In genomic region chr7:137753067-137753466, GRCh38 we compare ENCODE assay signal across 24 cellular contexts.
DNase-seq lines count a peak whose midpoint lies in the region; ATAC-seq and TF ChIP-seq lines count a peak whose summit lies in the region.
"Had no signal": no experiment of that assay in that cellular context is flagged by ENCODE, and none has a peak within 500 bp of the region (broad histone marks: within the 10 kb centered on the region; RNA-seq: fewer than 3 reads in every experiment).

No MANE protein-coding gene starts in this region.

- no peaks in the 10 kb centered on the region for H3K23me2 ChIP-seq in H9 (ENCODE audit: insufficient read length, low read depth, low read length, poor library complexity, severe bottlenecking)

- H3K27ac ChIP-seq in H9 (ENCODE audit: insufficient read length, low read depth, low read length) (no peak overlapping the region), neural progenitor cell (no peak overlapping the region)
- H3K27ac ChIP-seq: heart left ventricle, right atrium auricular region, transverse colon had no signal

- H3K4ac ChIP-seq in H9 (ENCODE audit: low read depth, low read length) = no peak overlapping the region

- H2AFZ ChIP-seq in H9 (ENCODE audit: low read length) (no peak overlapping the region), neural progenitor cell (replicated peaks) (no peak overlapping the region)

- H3K4me2 ChIP-seq in H9 (ENCODE audit: insufficient read depth, insufficient read length, low read length) (no peak overlapping the region), neural progenitor cell (no peak overlapping the region)

- H3K27ac Mint-ChIP-seq in H9 = peak overlapping the region in 2 of 3 experiments; percentile 58 to 71; a peak in 3 of 7 replicates
- peak overlapping the region; percentile 55 for H3K27ac Mint-ChIP-seq in neural progenitor cell
- H3K27ac Mint-ChIP-seq: activated CD8-positive, alpha-beta T cell treated with anti-CD3 and anti-CD28 coated beads for 36 hours; activated naive CD4-positive, alpha-beta T cell treated with anti-CD3 and anti-CD28 coated beads, Interleukin-2, amount 50 U/mL, for 24 hours; activated T-helper 17 cell treated with anti-CD3 and anti-CD28 coated beads, Interleukin-2, amount 50 U/mL, for 72 hours had no signal

- H3K9ac ChIP-seq in H9 (ENCODE audit: extremely low read depth, insufficient read length, low read length) = no peak overlapping the region
- no peak overlapping the region for H3K9ac ChIP-seq in neural progenitor cell

- no peak overlapping the region for H3K23ac ChIP-seq in H9 (ENCODE audit: insufficient read length, low read depth, low read length)

- no peak overlapping the region for H4K5ac ChIP-seq in H9 (ENCODE audit: insufficient read length, low read depth, low read length)

- no CpG with 5 or more reads among the region's 4 CpGs for WGBS in H9 (ENCODE audit: extremely low coverage, insufficient read length, low lambda C conversion rate)

- no peak overlapping the region for H3K56ac ChIP-seq in H9 (ENCODE audit: insufficient read length, low read depth, low read length)

- H3K4me1 Mint-ChIP-seq in H9 = peaks cover 53 to 67% of the 10 kb centered on the region in 2 experiments
- H3K4me1 Mint-ChIP-seq in neural progenitor cell = peaks cover 50% of the 10 kb centered on the region
- H3K4me1 Mint-ChIP-seq: activated naive CD4-positive, alpha-beta T cell treated with anti-CD3 and anti-CD28 coated beads, Interleukin-2, amount 50 U/mL, for 24 hours; activated T-helper 17 cell treated with anti-CD3 and anti-CD28 coated beads, Interleukin-2, amount 50 U/mL, for 72 hours had no signal

- H2BK15ac ChIP-seq in H9 (ENCODE audit: low read depth, low read length) = no peak overlapping the region

- H4K20me1 ChIP-seq in H9 (ENCODE audit: control insufficient read depth, insufficient read depth, insufficient read length) (no peaks in the 10 kb centered on the region), neural progenitor cell (ENCODE audit: low read depth) (no peaks in the 10 kb centered on the region)

- DNase-seq in COR-L47 (lab: John Stamatoyannopoulos, UW) = peak; percentile 66
- DNase-seq in H9 = no peak
- peak; percentile 70 for DNase-seq in NCI-H82 (lab: John Stamatoyannopoulos, UW)
- peak; percentile 13 for DNase-seq in neural progenitor cell (ENCODE audit: low spot score)
- no peak for DNase-seq in CD1c-positive myeloid dendritic cell (ENCODE audit: extremely low spot score)
- DNase-seq: activated CD8-positive, alpha-beta T cell treated with anti-CD3 and anti-CD28 coated beads for 36 hours; amygdala; EL; foreskin fibroblast; GOT3; heart left ventricle; NCI-H2171; NCI-H774; stimulated activated CD4-positive, alpha-beta T cell treated with anti-CD3 and anti-CD28 coated beads, Interleukin-2, amount 100 ng/mL, for 48 hours; T-helper 2 cell; transverse colon had no signal

- no peak overlapping the region for H2BK120ac ChIP-seq in H9 (ENCODE audit: low read depth, low read length, poor library complexity, severe bottlenecking)

- H2BK20ac ChIP-seq in H9 (ENCODE audit: low read depth, low read length, poor library complexity, severe bottlenecking) = no peak overlapping the region

- H4K91ac ChIP-seq in H9 (ENCODE audit: insufficient read length, low read depth, low read length) = no peak overlapping the region

- H2BK12ac ChIP-seq in H9 (ENCODE audit: insufficient read length, low read depth, low read length) = no peak overlapping the region

- no peaks in the 10 kb centered on the region for H3K79me1 ChIP-seq in H9 (ENCODE audit: insufficient read depth, low read depth, low read length, poor library complexity, severe bottlenecking)

- no peak overlapping the region for H2BK5ac ChIP-seq in H9 (ENCODE audit: insufficient read length, low read length)

- no peak overlapping the region for H2AK5ac ChIP-seq in H9 (ENCODE audit: insufficient read length, low read length)

- H3K4me3 Mint-ChIP-seq in H9 (no peak overlapping the region), neural progenitor cell (peak overlapping the region; percentile 67)
- H3K4me3 Mint-ChIP-seq: activated CD8-positive, alpha-beta T cell treated with anti-CD3 and anti-CD28 coated beads for 36 hours; activated naive CD4-positive, alpha-beta T cell treated with anti-CD3 and anti-CD28 coated beads, Interleukin-2, amount 50 U/mL, for 24 hours; activated T-helper 17 cell treated with anti-CD3 and anti-CD28 coated beads, Interleukin-2, amount 50 U/mL, for 72 hours had no signal

- H3K36me3 ChIP-seq in neural progenitor cell = no peaks in the 10 kb centered on the region
- H3K36me3 ChIP-seq: heart left ventricle, right atrium auricular region, transverse colon had no signal

- H3K9me3 ChIP-seq in H9 (ENCODE audit: control insufficient read depth, low read depth, low read length) = no peaks in the 10 kb centered on the region
- no peaks in the 10 kb centered on the region for H3K9me3 ChIP-seq in neural progenitor cell (ENCODE audit: low read depth)
- H3K9me3 ChIP-seq: heart left ventricle, right atrium auricular region, transverse colon had no signal

- H3K18ac ChIP-seq in H9 (ENCODE audit: insufficient read length, low read depth, low read length) = no peak overlapping the region

- no peak overlapping the region for H3T11ph ChIP-seq in H9 (ENCODE audit: low read length)

- H3K14ac ChIP-seq in H9 (ENCODE audit: insufficient read depth, low read length) = no peak overlapping the region

- peaks cover 0 to 3% (median 0%) of the 10 kb centered on the region in 3 experiments; a peak in 3 of 7 replicates for H3K36me3 Mint-ChIP-seq in H9 (ENCODE audit: insufficient read depth in 1 of 3, low read depth in 3 of 3)
- no peaks in the 10 kb centered on the region for H3K36me3 Mint-ChIP-seq in neural progenitor cell
- H3K36me3 Mint-ChIP-seq: activated naive CD4-positive, alpha-beta T cell treated with anti-CD3 and anti-CD28 coated beads, Interleukin-2, amount 50 U/mL, for 24 hours; CD14-positive monocyte had no signal

- H3F3A ChIP-seq in neural progenitor cell (ENCODE audit: low read depth) = peaks cover 8% of the 10 kb centered on the region

- H3K27me3 Mint-ChIP-seq in H9 (ENCODE audit: low read depth) (no peaks in the 10 kb centered on the region; the same call in 1 of the 2 replicates), neural progenitor cell (ENCODE audit: insufficient read depth, low read depth) (peaks cover 6% of the 10 kb centered on the region)

- no peaks in the 10 kb centered on the region for H3K9me3 Mint-ChIP-seq in H9
- H3K9me3 Mint-ChIP-seq in neural progenitor cell = peaks cover 3% of the 10 kb centered on the region
- H3K9me3 Mint-ChIP-seq: activated CD8-positive, alpha-beta T cell treated with anti-CD3 and anti-CD28 coated beads for 36 hours; activated naive CD4-positive, alpha-beta T cell treated with anti-CD3 and anti-CD28 coated beads, Interleukin-2, amount 50 U/mL, for 24 hours; activated T-helper 17 cell treated with anti-CD3 and anti-CD28 coated beads, Interleukin-2, amount 50 U/mL, for 72 hours had no signal

- no peaks in the 10 kb centered on the region for H3K27me3 ChIP-seq in H9 (ENCODE audit: insufficient read depth, low read length)
- no peaks in the 10 kb centered on the region for H3K27me3 ChIP-seq in neural progenitor cell
- H3K27me3 ChIP-seq: heart left ventricle, right atrium auricular region, transverse colon had no signal

- no peak overlapping the region for H4K8ac ChIP-seq in H9 (replicated peaks; ENCODE audit: insufficient read length, low read depth, low read length)

- H3K79me2 ChIP-seq in H9 (ENCODE audit: insufficient read depth, low read length) (no peaks in the 10 kb centered on the region), neural progenitor cell (ENCODE audit: low read depth) (no peaks in the 10 kb centered on the region)

- H3K4me3 ChIP-seq in neural progenitor cell = no peak overlapping the region
- H3K4me3 ChIP-seq: heart left ventricle, right atrium auricular region, transverse colon had no signal

- TF ChIP-seq CTCF in H9 (conservative IDR thresholded peaks at IDR 0.05) = no peak
- no peak for TF ChIP-seq CTCF in neural progenitor cell (IDR thresholded peaks at IDR 0.05)

- ATAC-seq in HG02840 (IDR thresholded peaks at IDR 0.05; ENCODE audit: low FRiP score, unreplicated experiment) = no peak
- ATAC-seq in GM18511 (IDR thresholded peaks at IDR 0.05; ENCODE audit: unreplicated experiment) = no peak
- ATAC-seq: activated CD8-positive, alpha-beta T cell treated with anti-CD3 and anti-CD28 coated beads for 36 hours; activated T-helper 17 cell treated with anti-CD3 and anti-CD28 coated beads, Interleukin-2, amount 50 U/mL, for 72 hours; esophagus mucosa; heart left ventricle; SK-N-SH treated with all-trans-retinoic acid at 6 μM for 48 hours had no signal

- H3K4me1 ChIP-seq in H9 (ENCODE audit: insufficient read depth, low read length) (no peaks in the 10 kb centered on the region; the same call in 1 of the 2 replicates), neural progenitor cell (peaks cover 25% of the 10 kb centered on the region)
- H3K4me1 ChIP-seq: right atrium auricular region, transverse colon had no signal

Comparison
In these comparisons a context has a peak if more than half of its experiments do, and no peak if none do; other contexts are left out.
1. DNase-seq: peak in COR-L47 (single experiment), NCI-H82 (single experiment) and neural progenitor cell (single experiment); none in H9 (single experiment) and CD1c-positive myeloid dendritic cell (single experiment).